In genomic region chr17:17125136-17126084, GRCh38 we compare ENCODE assay signal across 11 cellular contexts.
A peak's percentile ranks its signal among the peaks of the same experiment; 100 is the strongest.
DNase-seq lines count a peak whose midpoint lies in the region; ATAC-seq and TF ChIP-seq lines count a peak whose summit lies in the region.
"Had no signal": no experiment of that assay in that cellular context is flagged by ENCODE, and none has a peak within 500 bp of the region (broad histone marks: within the 10 kb centered on the region; RNA-seq: fewer than 3 reads in every experiment).

No MANE protein-coding gene starts in this region.

- H4K20me1 ChIP-seq in BLaER1, result peaks cover 100% of the 10 kb centered on the region

- intact Hi-C loops in activated T-helper 2 cell treated with anti-CD3 and anti-CD28 coated beads, Interferon-gamma antibody, Interleukin-2, Interleukin-4, amounts not matched to agents 10 μg/mL and 5 μg/mL and 100 μg/mL, durations not matched to agents 14 hours and 24 hours and 36 hours (cut with micrococcal nuclease), result no loop called here
- intact Hi-C loops in right lobe of liver (cut with DNase I), result no loop called here

- H3K36me3 ChIP-seq in BLaER1, result peaks cover 50% of the 10 kb centered on the region
- H3K36me3 ChIP-seq in right lobe of liver, result peaks cover 0 to 5% (median 0%) of the 10 kb centered on the region in 4 donors

- H3K27me3 ChIP-seq in BLaER1, result no peaks in the 10 kb centered on the region
- H3K27me3 ChIP-seq in right lobe of liver, result no peaks in the 10 kb centered on the region

- H3K36me3 Mint-ChIP-seq in HFFc6 (ENCODE audit: low read depth), result no peaks in the 10 kb centered on the region
- H3K36me3 Mint-ChIP-seq in activated T-helper 2 cell treated with anti-CD3 and anti-CD28 coated beads, Interferon-gamma antibody, Interleukin-2, Interleukin-4, amounts not matched to agents 10 μg/mL and 5 μg/mL and 100 μg/mL, durations not matched to agents 14 hours and 24 hours and 36 hours (ENCODE audit: low read depth), result peaks cover 4% of the 10 kb centered on the region

- H3K27ac ChIP-seq in BLaER1 (peak overlapping the region; percentile 77), right lobe of liver (no peak overlapping the region)

- no peak for TF ChIP-seq POLR2A in right lobe of liver (IDR thresholded peaks at IDR 0.05)

- peak overlapping the region; percentile 54 for H3K4me3 ChIP-seq in BLaER1
- no peak overlapping the region for H3K4me3 ChIP-seq in right lobe of liver

- WGBS in right lobe of liver (ENCODE audit: insufficient coverage, low coverage, low lambda C conversion rate, missing lambda C conversion rate), result 56% methylated on average over 3 of the region's 6 CpGs

- ATAC-seq in right lobe of liver (peak in 2 of 4 donors; percentile 16 to 30), HG02588 (IDR thresholded peaks at IDR 0.05; ENCODE audit: unreplicated experiment) (no peak), HG03457 (IDR thresholded peaks at IDR 0.05; ENCODE audit: unreplicated experiment) (no peak)

- peak overlapping the region; percentile 57 for H3K27ac Mint-ChIP-seq in HFFc6
- no peak overlapping the region for H3K27ac Mint-ChIP-seq in activated T-helper 2 cell treated with anti-CD3 and anti-CD28 coated beads, Interferon-gamma antibody, Interleukin-2, Interleukin-4, amounts not matched to agents 10 μg/mL and 5 μg/mL and 100 μg/mL, durations not matched to agents 14 hours and 24 hours and 36 hours
- H3K27ac Mint-ChIP-seq: dendritic cell treated with granulocyte-macrophage colony-stimulating factor and Interleukin-4, amounts not matched to agents 40 ng/mL and 50 ng/mL, for 4 days had no signal

- H3K4me1 ChIP-seq in BLaER1 (peaks cover 99% of the 10 kb centered on the region), right lobe of liver (peaks cover 0 to 9% (median 2%) of the 10 kb centered on the region in 4 donors)

- peak overlapping the region; percentile 93 for H3K4me2 ChIP-seq in BLaER1

- no peak overlapping the region for H3K4me3 Mint-ChIP-seq in HFFc6
- H3K4me3 Mint-ChIP-seq in activated T-helper 2 cell treated with anti-CD3 and anti-CD28 coated beads, Interferon-gamma antibody, Interleukin-2, Interleukin-4, amounts not matched to agents 10 μg/mL and 5 μg/mL and 100 μg/mL, durations not matched to agents 14 hours and 24 hours and 36 hours (ENCODE audit: low read depth), result peak overlapping the region; percentile 32
- H3K4me3 Mint-ChIP-seq: dendritic cell treated with granulocyte-macrophage colony-stimulating factor and Interleukin-4, amounts not matched to agents 40 ng/mL and 50 ng/mL, for 4 days had no signal

- H3K4me1 Mint-ChIP-seq in HFFc6 (ENCODE audit: low read depth), result peaks cover 26% of the 10 kb centered on the region; the same call in 1 of the 2 replicates
- peaks cover 26% of the 10 kb centered on the region for H3K4me1 Mint-ChIP-seq in activated T-helper 2 cell treated with anti-CD3 and anti-CD28 coated beads, Interferon-gamma antibody, Interleukin-2, Interleukin-4, amounts not matched to agents 10 μg/mL and 5 μg/mL and 100 μg/mL, durations not matched to agents 14 hours and 24 hours and 36 hours (ENCODE audit: low read depth)

- no peaks in the 10 kb centered on the region for H3K27me3 Mint-ChIP-seq in HFFc6 (ENCODE audit: insufficient read depth)
- no peaks in the 10 kb centered on the region for H3K27me3 Mint-ChIP-seq in activated T-helper 2 cell treated with anti-CD3 and anti-CD28 coated beads, Interferon-gamma antibody, Interleukin-2, Interleukin-4, amounts not matched to agents 10 μg/mL and 5 μg/mL and 100 μg/mL, durations not matched to agents 14 hours and 24 hours and 36 hours (ENCODE audit: low read depth)
- H3K27me3 Mint-ChIP-seq: dendritic cell treated with granulocyte-macrophage colony-stimulating factor and Interleukin-4, amounts not matched to agents 40 ng/mL and 50 ng/mL, for 4 days had no signal

- peak overlapping the region; percentile 68 for H3K9ac ChIP-seq in BLaER1

- TF ChIP-seq CTCF in HFFc6 (IDR thresholded peaks at IDR 0.05), result no peak
- TF ChIP-seq CTCF in right lobe of liver (IDR thresholded peaks at IDR 0.05), result no peak

- no peak for DNase-seq in HFFc6
- no peak for DNase-seq in activated T-helper 2 cell treated with anti-CD3 and anti-CD28 coated beads, Interferon-gamma antibody, Interleukin-2, Interleukin-4, amounts not matched to agents 10 μg/mL and 5 μg/mL and 100 μg/mL, durations not matched to agents 14 hours and 24 hours and 36 hours (ENCODE audit: low spot score)
- DNase-seq in right lobe of liver, result peak in 2 of 3 donors; percentile 10 to 25
- DNase-seq in GOT3 (lab: John Stamatoyannopoulos, UW), result no peak
- DNase-seq in DMS53 treated with DMSO at 0.1 percent for 48 hours (lab: John Stamatoyannopoulos, UW; ENCODE audit: unreplicated experiment), result no peak
- DNase-seq: NCI-H187, small intestine had no signal

- H3K9me3 ChIP-seq in BLaER1 (no peaks in the 10 kb centered on the region), right lobe of liver (no peaks in the 10 kb centered on the region)

- H3K9me3 Mint-ChIP-seq in HFFc6, result no peaks in the 10 kb centered on the region
- no peaks in the 10 kb centered on the region for H3K9me3 Mint-ChIP-seq in activated T-helper 2 cell treated with anti-CD3 and anti-CD28 coated beads, Interferon-gamma antibody, Interleukin-2, Interleukin-4, amounts not matched to agents 10 μg/mL and 5 μg/mL and 100 μg/mL, durations not matched to agents 14 hours and 24 hours and 36 hours
- H3K9me3 Mint-ChIP-seq: dendritic cell treated with granulocyte-macrophage colony-stimulating factor and Interleukin-4, amounts not matched to agents 40 ng/mL and 50 ng/mL, for 4 days had no signal

Comparison
In these comparisons a context has a peak if more than half of its experiments do, and no peak if none do; other contexts are left out.
1. DNase-seq: peak in right lobe of liver (2 of 3); none in HFFc6 (single experiment), activated T-helper 2 cell treated with anti-CD3 and anti-CD28 coated beads, Interferon-gamma antibody, Interleukin-2, Interleukin-4, amounts not matched to agents 10 μg/mL and 5 μg/mL and 100 μg/mL, durations not matched to agents 14 hours and 24 hours and 36 hours (single experiment), GOT3 (single experiment) and DMS53 treated with DMSO at 0.1 percent for 48 hours (single experiment).